In the genomic region with DNA sequence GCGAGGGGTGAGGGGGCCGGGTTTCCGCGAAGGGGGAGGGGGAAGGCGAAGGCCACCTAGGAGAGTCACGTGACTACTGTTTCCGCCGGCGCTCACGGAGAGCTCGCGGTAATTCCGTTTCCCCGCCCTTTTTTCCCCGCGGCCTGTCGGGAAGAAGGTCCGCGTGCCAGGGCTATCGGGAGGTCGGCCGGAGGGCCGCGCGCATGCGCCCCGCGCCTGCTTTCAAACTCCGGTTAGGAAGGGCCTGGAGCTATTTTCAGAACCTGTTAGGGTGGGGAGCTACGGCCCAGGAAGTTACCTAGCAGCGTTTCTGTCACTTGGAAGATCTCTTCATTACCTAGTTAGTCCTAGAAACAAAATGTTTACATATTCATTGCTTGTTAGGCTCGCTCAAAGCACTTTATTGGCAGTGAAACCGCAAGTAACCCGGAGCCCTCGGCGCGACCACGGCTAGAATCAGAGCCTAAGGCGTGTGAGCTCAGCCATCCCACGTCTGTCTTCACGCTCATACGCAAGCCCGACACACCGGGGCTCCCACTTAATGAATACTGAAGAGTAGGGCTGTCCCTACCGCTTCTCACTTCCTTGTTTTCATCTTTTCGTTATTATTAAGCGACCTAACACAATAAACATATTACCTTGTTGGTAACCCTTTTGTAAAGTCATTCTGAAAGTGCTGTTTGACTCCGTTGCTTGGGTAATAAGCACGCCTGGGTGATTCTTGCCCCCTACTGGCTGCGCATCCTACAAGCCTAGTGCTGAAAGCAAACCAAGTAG, we compare ENCODE assay signal across 8 cellular contexts. TPM values are rescaled to one million over a fixed set of nuclear protein-coding genes. Genes with fewer than 3 reads are reported as not detected.
A peak's percentile ranks its signal among the peaks of the same experiment; 100 is the strongest.
DNase-seq lines count a peak whose midpoint lies in the region; FAIRE-seq and TF ChIP-seq lines count a peak whose summit lies in the region.

No MANE protein-coding gene starts in this region.

- TSS peak; percentile 97 for BruUV-seq in Caco-2 (replicated peaks; lab: Mats Ljungman, UMichigan)

- peak overlapping the region; percentile 2 for H2BK120ac ChIP-seq in H1 (replicated peaks; ENCODE audit: low read depth, low read length)
- H2BK120ac ChIP-seq in mesendoderm (ENCODE audit: low read depth, low read length), result peak overlapping the region; percentile 95

- WGBS in H1 (ENCODE audit: extremely low coverage in 1 of 2, insufficient coverage in 1 of 2, insufficient read length in 1 of 2, insufficient replicate concordance in 2 of 2, low coverage in 1 of 2, low lambda C conversion rate in 2 of 2, missing lambda C conversion rate in 1 of 2), 2 experiments, result 2% methylated on average over 37 of the region's 50 CpGs; no CpG with 5 or more reads in 1 of the 2 experiments
- no CpG with 5 or more reads among the region's 50 CpGs for WGBS in mesendoderm (ENCODE audit: extremely low coverage, insufficient coverage, low lambda C conversion rate)

- TF ChIP-seq RAD21 in H1 (IDR thresholded peaks at IDR 0.05 in 1 of 2, conservative IDR thresholded peaks at IDR 0.05 in 1 of 2; ENCODE audit: low read depth in 2 of 2, low read length in 2 of 2), result peak; percentile 44 to 53

- H4K20me1 ChIP-seq in H1 (replicated peaks in 1 of 2; ENCODE audit: control insufficient read depth in 1 of 2, insufficient read depth in 2 of 2, low read length in 2 of 2), result peaks cover 3 to 5% of the 10 kb centered on the region in 2 experiments

- H3K23ac ChIP-seq in H1 (ENCODE audit: insufficient read length) (no peak overlapping the region), mesendoderm (ENCODE audit: low read length) (no peak overlapping the region)

- POLR2A ChIA-PET in Caco-2 (lab: Charles Lee), result interaction anchor here (0.6 to 2.7 kb wide), 10 partner anchors 18 to 454 kb away, joined by 3 to 57 read pairs (median 4); a partner anchor contains a TSS
- POLR2A ChIA-PET in H1 (lab: Charles Lee; ENCODE audit: partially characterized antibody), result interaction anchor here (0.7 to 5.5 kb wide), 19 partner anchors 10 to 238 kb away, joined by 3 to 69 read pairs (median 5); a partner anchor contains a TSS

- intact Hi-C loops in Caco-2 (cut with micrococcal nuclease; ENCODE audit: unreplicated experiment), result loop anchor here (1.0 to 2.0 kb wide), 2 partner anchors 18 to 95 kb away; a partner anchor contains a TSS

- H4K91ac ChIP-seq in H1 (replicated peaks; ENCODE audit: insufficient read length, low read length), result peak overlapping the region; percentile 91

- no peak for FAIRE-seq in H1 (lab: Jason Lieb, UNC)

- peaks cover 26 to 41% of the 10 kb centered on the region in 2 experiments for H3K79me2 ChIP-seq in H1 (ENCODE audit: control insufficient read depth in 1 of 2, insufficient read depth in 2 of 2, low read length in 2 of 2)
- peaks cover 37% of the 10 kb centered on the region for H3K79me2 ChIP-seq in mesendoderm (ENCODE audit: control insufficient read depth, insufficient read depth, low read length)

- H3K27ac ChIP-seq in H1 (ENCODE audit: low read depth, low read length) (peak overlapping the region; percentile 83), mesendoderm (ENCODE audit: low read depth, low read length) (peak overlapping the region; percentile 93)

- H3K27me3 ChIP-seq in Caco-2 (replicated peaks; ENCODE audit: control insufficient read depth, insufficient read depth, low read length) (no peaks in the 10 kb centered on the region), H1 (replicated peaks in 1 of 4; ENCODE audit: control insufficient read depth in 3 of 4, extremely low read depth in 1 of 4, insufficient read depth in 3 of 4, low read length in 3 of 4) (no peaks in the 10 kb centered on the region), mesendoderm (ENCODE audit: insufficient read depth, low read length, poor library complexity) (no peaks in the 10 kb centered on the region)

- no peak overlapping the region for H3K14ac ChIP-seq in H1 (ENCODE audit: insufficient read length)

- peaks cover 23% of the 10 kb centered on the region for H3K36me3 Mint-ChIP-seq in Caco-2 (ENCODE audit: insufficient read depth, unreplicated experiment)

- H2BK15ac ChIP-seq in H1 (ENCODE audit: low read length) (peak overlapping the region; percentile 65; the same call in 1 of the 2 replicates), mesendoderm (replicated peaks; ENCODE audit: low read depth) (peak overlapping the region; percentile 99)

- H2BK5ac ChIP-seq in H1 (ENCODE audit: low read depth, low read length) (peak overlapping the region; percentile 96), mesendoderm (ENCODE audit: low read length) (no peak overlapping the region)

- TF ChIP-seq POLR2A in H1 (IDR thresholded peaks at IDR 0.05; ENCODE audit: control extremely low read depth in 1 of 2, low read depth in 2 of 2, low read length in 2 of 2), result peak in 1 of 2 experiments; percentile 72; a peak in 1 of 3 replicates

- no peaks in the 10 kb centered on the region for H3K9me3 ChIP-seq in Caco-2
- no peaks in the 10 kb centered on the region for H3K9me3 ChIP-seq in H1 (ENCODE audit: insufficient read depth in 2 of 2, low read depth in 1 of 2, low read length in 1 of 2)

- H3K79me1 ChIP-seq in H1 (ENCODE audit: low read depth, low read length), result no peaks in the 10 kb centered on the region
- H3K79me1 ChIP-seq in mesendoderm (ENCODE audit: low read length), result peaks cover 2% of the 10 kb centered on the region

- H4K5ac ChIP-seq in H1 (ENCODE audit: insufficient read length, low read depth, low read length), result peak overlapping the region; percentile 99
- no peak overlapping the region for H4K5ac ChIP-seq in mesendoderm (ENCODE audit: low read length)

- H3K9ac ChIP-seq in H1 (replicated peaks in 1 of 4; ENCODE audit: extremely low read depth in 1 of 4, low read depth in 3 of 4, low read length in 3 of 4) (peak overlapping the region in 3 of 4 experiments; percentile 74 to 90 (median 80); a peak in 6 of 7 replicates), mesendoderm (ENCODE audit: low read length) (peak overlapping the region; percentile 87)

- H3K56ac ChIP-seq in H1 (replicated peaks; ENCODE audit: insufficient read length, low read depth, low read length) (peak overlapping the region; percentile 95), mesendoderm (ENCODE audit: low read length) (peak overlapping the region; percentile 95)

- H2AK5ac ChIP-seq in H1 (ENCODE audit: low read depth, low read length) (no peak overlapping the region), mesendoderm (ENCODE audit: low read length) (no peak overlapping the region)

- no peaks in the 10 kb centered on the region for H3K9me3 Mint-ChIP-seq in Caco-2 (ENCODE audit: unreplicated experiment)

- H3K36me3 ChIP-seq in Caco-2 (ENCODE audit: control insufficient read depth, insufficient read depth, low read length), result no peaks in the 10 kb centered on the region
- no peaks in the 10 kb centered on the region for H3K36me3 ChIP-seq in H1 (ENCODE audit: control insufficient read depth in 2 of 4, insufficient read depth in 4 of 4, low read length in 3 of 4)
- no peaks in the 10 kb centered on the region for H3K36me3 ChIP-seq in mesendoderm (ENCODE audit: control insufficient read depth, insufficient read depth, low read length)

- H3K4me1 ChIP-seq in Caco-2, result 0 out of 2 replicates have a peak, but pooled peaks cover 4% of the 10 kb centered on the region
- peaks cover 0 to 2% (median 0%) of the 10 kb centered on the region in 4 experiments; a peak in 1 of 7 replicates for H3K4me1 ChIP-seq in H1 (replicated peaks in 1 of 4; ENCODE audit: control insufficient read depth in 3 of 4, insufficient read depth in 4 of 4, low read length in 3 of 4)
- H3K4me1 ChIP-seq in mesendoderm (ENCODE audit: control insufficient read depth, low read depth, low read length), result peaks cover 2% of the 10 kb centered on the region

- H2BK20ac ChIP-seq in H1 (ENCODE audit: low read length), result no peak overlapping the region

- DNase-seq in Caco-2, result peak; percentile 98 to 99
- DNase-seq in GM20000 (ENCODE audit: low spot score), result peak; percentile 98
- peak; percentile 97 for DNase-seq in HT-29 (ENCODE audit: low spot score)
- DNase-seq in NK-92 treated with Interleukin-12 subunit alpha and Interleukin-12 subunit beta, amount 100 ng/mL, for 24 hours (lab: John Stamatoyannopoulos, UW), result peak; percentile 92
- peak; percentile 54 to 94 (median 93) for DNase-seq in activated CD8-positive, alpha-beta memory T cell treated with anti-CD3 and anti-CD28 coated beads for 48 hours (ENCODE audit: low read depth in 2 of 3, low spot score in 2 of 3)
- DNase-seq in H1 (ENCODE audit: low read depth in 1 of 2, low spot score in 2 of 2), result peak; percentile 95 to 98
- DNase-seq in mesendoderm, result peak; percentile 100
- peak; percentile 87 for DNase-seq in stimulated activated CD8-positive, alpha-beta memory T cell treated with anti-CD3 and anti-CD28 coated beads, Interleukin-15, amount 100 ng/mL, for 1 hour (ENCODE audit: low read depth)

- H4K8ac ChIP-seq in H1 (ENCODE audit: extremely low read depth, insufficient read depth, low read length) (peak overlapping the region; percentile 99; the same call in 1 of the 2 replicates), mesendoderm (ENCODE audit: low read depth, low read length) (no peak overlapping the region)

- H3K27me3 Mint-ChIP-seq in Caco-2 (ENCODE audit: insufficient read depth, unreplicated experiment), result no peaks in the 10 kb centered on the region

- no peak for TF ChIP-seq EP300 in H1 (IDR thresholded peaks at IDR 0.05; ENCODE audit: borderline replicate concordance in 1 of 2, low read depth in 2 of 2, low read length in 2 of 2)

- H3K4me3 ChIP-seq in Caco-2 (ENCODE audit: low read depth, low read length) (peak overlapping the region; percentile 87), H1 (ENCODE audit: extremely low read depth in 1 of 4, insufficient read depth in 2 of 4, low read depth in 3 of 4, low read length in 4 of 4) (peak overlapping the region; percentile 71 to 92 (median 88)), mesendoderm (ENCODE audit: low read length) (peak overlapping the region; percentile 73)

- H3K4me2 ChIP-seq in H1 (ENCODE audit: insufficient read depth in 1 of 2, low read depth in 2 of 2, low read length in 2 of 2) (peak overlapping the region; percentile 61 to 83), mesendoderm (ENCODE audit: low read length) (peak overlapping the region; percentile 81)

- H3K4me3 Mint-ChIP-seq in Caco-2 (ENCODE audit: unreplicated experiment), result peak overlapping the region; percentile 99

- H2BK12ac ChIP-seq in H1 (ENCODE audit: low read depth, low read length), result no peak overlapping the region

- H2AFZ ChIP-seq in H1 (ENCODE audit: low read length), result peak overlapping the region; percentile 52

- H3K18ac ChIP-seq in H1 (ENCODE audit: extremely low read depth, low read length), result peak overlapping the region; percentile 68; the same call in 1 of the 2 replicates
- H3K18ac ChIP-seq in mesendoderm (ENCODE audit: low read length), result peak overlapping the region; percentile 100

- peaks cover 7% of the 10 kb centered on the region for H3K4me1 Mint-ChIP-seq in Caco-2 (ENCODE audit: low read depth, unreplicated experiment)

- CTCF ChIA-PET in Caco-2 (lab: Charles Lee), result interaction anchor here (0.5 to 1.7 kb wide), 12 partner anchors 9 to 938 kb away, joined by 3 to 36 read pairs (median 4); a partner anchor contains a TSS
- CTCF ChIA-PET in H1 (lab: Charles Lee; ENCODE audit: partially characterized antibody), result interaction anchor here (0.6 to 1.8 kb wide), 21 partner anchors 9 to 273 kb away, joined by 3 to 9 read pairs (median 4); a partner anchor contains a TSS

- H3K4ac ChIP-seq in H1 (replicated peaks; ENCODE audit: insufficient read length, low read depth, low read length) (no peak overlapping the region), mesendoderm (ENCODE audit: low read depth, low read length) (peak overlapping the region; percentile 83)

- peaks cover 4% of the 10 kb centered on the region for H3K23me2 ChIP-seq in H1 (ENCODE audit: low read depth, low read length)

- TF ChIP-seq CTCF in Caco-2 (IDR thresholded peaks at IDR 0.05; ENCODE audit: insufficient read depth in 1 of 2, low read depth in 1 of 2, low read length in 1 of 2, severe bottlenecking in 1 of 2, unreplicated experiment in 1 of 2) (peak; percentile 79 to 87), GM20000 (IDR thresholded peaks at IDR 0.05; ENCODE audit: extremely low read depth, missing control alignments) (peak; percentile 80), H1 (IDR thresholded peaks at IDR 0.05; ENCODE audit: control extremely low read depth in 1 of 3, insufficient read depth in 1 of 3, low read depth in 1 of 3, low read length in 3 of 3) (peak; percentile 53 to 72 (median 54))

- peak overlapping the region; percentile 99 for H3K27ac Mint-ChIP-seq in Caco-2 (ENCODE audit: unreplicated experiment)

RNA-seq across cellular contexts. Expression of a gene that starts 0.7 kb away (rescaled TPM):
- total RNA-seq in Caco-2 (2022), result 53.8 and 54.9 TPM in 2 replicates
- 10.7 and 13.6 TPM in 2 replicates for total RNA-seq in HT-29 (2014; rRNA removed; shearing (Covaris generic))
- 53.6 and 57.7 TPM in 2 replicates for total RNA-seq in H1 (2021; fragmentation: NEBNext Ultra II Directional; extraction: Animal tissue kit (Norgen Biotek cat#: 25700))
- 4.3 and 6.7 TPM in 2 replicates for polyA plus RNA-seq in H1 (2011; rRNA removed)
- 7.8 TPM for polyA plus RNA-seq in H1 (2011; cell fraction: cytosol; rRNA removed)
- polyA plus RNA-seq in H1 (2011; cell fraction: nucleus; rRNA removed), result 4.8 TPM
- polyA plus RNA-seq in H1 (2012, experiment 1 of 2), result 13.3 to 25.8 TPM (median 16.9 TPM) in 4 replicates
- polyA plus RNA-seq in H1 (2012, experiment 2 of 2), result 0.97 TPM
- polyA plus RNA-seq in H1 (2013, experiment 1 of 2), result 25.0 TPM
- polyA plus RNA-seq in H1 (2013, experiment 2 of 2), result 25.7 TPM
- 31.3 and 36.2 TPM in 2 replicates for polyA minus RNA-seq in H1 (2011; rRNA and poly(A)+ RNA removed)
- 21.4 TPM for polyA minus RNA-seq in H1 (2011; cell fraction: cytosol; rRNA and poly(A)+ RNA removed)
- 19.7 TPM for polyA minus RNA-seq in H1 (2011; cell fraction: nucleus; rRNA and poly(A)+ RNA removed)
- 24.7 TPM for polyA plus RNA-seq in mesendoderm (2013, experiment 1 of 2)
- 24.7 TPM for polyA plus RNA-seq in mesendoderm (2013, experiment 2 of 2)

RNA-seq across cellular contexts. Expression of a gene that starts 18.6 kb away (rescaled TPM):
- total RNA-seq in Caco-2 (2022), result 64.6 and 79.2 TPM in 2 replicates
- 47.6 and 62.4 TPM in 2 replicates for total RNA-seq in HT-29 (2014; rRNA removed; shearing (Covaris generic))
- total RNA-seq in H1 (2021; fragmentation: NEBNext Ultra II Directional; extraction: Animal tissue kit (Norgen Biotek cat#: 25700)), result 14.7 and 17.2 TPM in 2 replicates
- 7.0 and 8.1 TPM in 2 replicates for polyA plus RNA-seq in H1 (2011; rRNA removed)
- polyA plus RNA-seq in H1 (2011; cell fraction: cytosol; rRNA removed), result 10.3 TPM
- 18.0 TPM for polyA plus RNA-seq in H1 (2011; cell fraction: nucleus; rRNA removed)
- 12.3 to 22.0 TPM (median 13.9 TPM) in 4 replicates for polyA plus RNA-seq in H1 (2012, experiment 1 of 2)
- polyA plus RNA-seq in H1 (2012, experiment 2 of 2), result 7.3 TPM
- 20.8 TPM for polyA plus RNA-seq in H1 (2013, experiment 1 of 2)
- polyA plus RNA-seq in H1 (2013, experiment 2 of 2), result 17.9 TPM
- polyA minus RNA-seq in H1 (2011; rRNA and poly(A)+ RNA removed), result 5.5 and 7.7 TPM in 2 replicates
- polyA minus RNA-seq in H1 (2011; cell fraction: cytosol; rRNA and poly(A)+ RNA removed), result 5.6 TPM
- 14.2 TPM for polyA minus RNA-seq in H1 (2011; cell fraction: nucleus; rRNA and poly(A)+ RNA removed)
- polyA plus RNA-seq in mesendoderm (2013, experiment 1 of 2), result 23.9 TPM
- polyA plus RNA-seq in mesendoderm (2013, experiment 2 of 2), result 25.0 TPM

Comparison
In these comparisons a context has a peak if more than half of its experiments do, and no peak if none do; other contexts are left out.
1. Peak in every context shown above with its lines: DNase-seq, H3K4me3 ChIP-seq and H3K27ac ChIP-seq.